11 cellular contexts compared by ENCODE assay signal in the genomic region with DNA sequence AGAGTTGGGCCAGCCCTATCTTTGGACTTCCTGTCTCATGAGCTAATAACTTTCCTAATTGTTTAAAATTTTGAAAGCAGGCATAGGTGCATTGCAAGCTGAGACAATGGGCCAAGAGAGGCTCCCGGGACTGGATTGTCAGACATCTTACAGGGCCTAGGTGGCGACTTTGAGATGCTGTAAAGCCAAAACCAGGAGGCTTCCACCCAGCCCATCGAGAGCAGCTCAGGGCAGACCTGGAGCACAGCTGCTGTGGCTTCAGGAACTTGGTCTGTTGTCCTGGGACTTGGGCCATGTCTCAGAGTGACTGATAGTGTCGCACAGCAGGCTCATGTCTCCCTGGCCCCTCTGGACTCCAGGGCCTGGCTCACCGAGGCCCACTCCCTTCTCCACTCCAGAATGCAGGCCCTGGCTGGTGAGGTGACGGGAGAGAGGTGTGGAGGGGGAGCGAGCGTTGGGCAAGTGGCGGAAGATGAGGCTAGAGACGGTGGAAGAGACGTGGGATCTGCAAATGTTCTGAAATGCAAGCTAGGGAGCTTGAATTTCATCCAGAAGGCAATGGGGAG. TPM values are rescaled to one million over a fixed set of nuclear protein-coding genes. Genes with fewer than 3 reads are reported as not detected.
DNase-seq lines count a peak whose midpoint lies in the region; ATAC-seq and TF ChIP-seq lines count a peak whose summit lies in the region.
"Had no signal": no experiment of that assay in that cellular context is flagged by ENCODE, and none has a peak within 500 bp of the region (broad histone marks: within the 10 kb centered on the region; RNA-seq: fewer than 3 reads in every experiment).

No MANE protein-coding gene starts in this region.

- no peak for TF ChIP-seq EP300 in ovary (IDR thresholded peaks at IDR 0.05)

- POLR2A ChIA-PET in HEK293T (lab: Yijun Ruan, JAX): no interaction called here

- H3K4me1 ChIP-seq in ovary (ENCODE audit: insufficient read depth): peaks cover 6% of the 10 kb centered on the region

- no peak for TF ChIP-seq POLR2A in ovary (IDR thresholded peaks at IDR 0.05)

- no peak overlapping the region for H3K4me3 ChIP-seq in ovary

- no peaks in the 10 kb centered on the region for H3K36me3 Mint-ChIP-seq in T-helper 2 cell treated with Interferon-gamma antibody and Interleukin-4, amounts not matched to agents 5 μg/mL and 100 μg/mL, for 36 hours (ENCODE audit: low read depth)
- no peaks in the 10 kb centered on the region for H3K36me3 Mint-ChIP-seq in activated T-helper 17 cell treated with anti-CD3 and anti-CD28 coated beads, Interleukin-2, amount 50 U/mL, for 72 hours (ENCODE audit: low read depth)

- H3K4me1 Mint-ChIP-seq in T-helper 2 cell treated with Interferon-gamma antibody and Interleukin-4, amounts not matched to agents 5 μg/mL and 100 μg/mL, for 36 hours (ENCODE audit: low read depth): peaks cover 21% of the 10 kb centered on the region
- H3K4me1 Mint-ChIP-seq in activated T-helper 17 cell treated with anti-CD3 and anti-CD28 coated beads, Interleukin-2, amount 50 U/mL, for 72 hours: peaks cover 11% of the 10 kb centered on the region

- no peak for TF ChIP-seq CTCF in ovary (IDR thresholded peaks at IDR 0.05)

- no peak for ATAC-seq in activated T-helper 17 cell treated with anti-CD3 and anti-CD28 coated beads, Interleukin-2, amount 50 U/mL, for 72 hours (replicated peaks)

- H3K27me3 Mint-ChIP-seq in T-helper 2 cell treated with Interferon-gamma antibody and Interleukin-4, amounts not matched to agents 5 μg/mL and 100 μg/mL, for 36 hours (ENCODE audit: low read depth): no peaks in the 10 kb centered on the region
- no peaks in the 10 kb centered on the region for H3K27me3 Mint-ChIP-seq in activated T-helper 17 cell treated with anti-CD3 and anti-CD28 coated beads, Interleukin-2, amount 50 U/mL, for 72 hours

- H3K9me3 Mint-ChIP-seq in T-helper 2 cell treated with Interferon-gamma antibody and Interleukin-4, amounts not matched to agents 5 μg/mL and 100 μg/mL, for 36 hours: no peaks in the 10 kb centered on the region
- H3K9me3 Mint-ChIP-seq in activated T-helper 17 cell treated with anti-CD3 and anti-CD28 coated beads, Interleukin-2, amount 50 U/mL, for 72 hours: no peaks in the 10 kb centered on the region

- H3K4me3 Mint-ChIP-seq in T-helper 2 cell treated with Interferon-gamma antibody and Interleukin-4, amounts not matched to agents 5 μg/mL and 100 μg/mL, for 36 hours: no peak overlapping the region
- H3K4me3 Mint-ChIP-seq in activated T-helper 17 cell treated with anti-CD3 and anti-CD28 coated beads, Interleukin-2, amount 50 U/mL, for 72 hours: no peak overlapping the region

- CTCF ChIA-PET in HEK293T (lab: Yijun Ruan, JAX): no interaction called here

- peak; percentile 3 for DNase-seq in NK-92 treated with Interleukin-12 subunit alpha and Interleukin-12 subunit beta, amount 100 ng/mL, for 24 hours (lab: John Stamatoyannopoulos, UW)
- DNase-seq in NK-92 (lab: John Stamatoyannopoulos, UW; ENCODE audit: unreplicated experiment): no peak
- DNase-seq in HEK293T (ENCODE audit: extremely low spot score): peak; percentile 42
- DNase-seq in T-helper 2 cell treated with Interferon-gamma antibody and Interleukin-4, amounts not matched to agents 5 μg/mL and 100 μg/mL, for 36 hours (ENCODE audit: low spot score): peak; percentile 4
- no peak for DNase-seq in ovary
- no peak for DNase-seq in RKO (ENCODE audit: low spot score)
- DNase-seq: activated naive CD4-positive, alpha-beta T cell treated with Interleukin-2 at 50 U/mL for 16 hours; stimulated activated CD8-positive, alpha-beta memory T cell treated with anti-CD3 and anti-CD28 coated beads, Interleukin-4, amount 100 ng/mL, for 48 hours had no signal

- no peaks in the 10 kb centered on the region for H3K36me3 ChIP-seq in ovary

- H3K9me3 ChIP-seq in ovary: no peaks in the 10 kb centered on the region

- WGBS in ovary, 3 donors: 59 to 76% (median 74%) methylated on average over 11 of the region's 11 CpGs

- peak overlapping the region; percentile 16 for H3K27ac ChIP-seq in layer of hippocampus (ENCODE audit: low read depth, low read length)
- H3K27ac ChIP-seq in ovary: peak overlapping the region in 1 of 2 donors; percentile 77
- H3K27ac ChIP-seq: VCaP had no signal

- H3K27me3 ChIP-seq in layer of hippocampus (ENCODE audit: control insufficient read depth, insufficient read depth, low read length): no peaks in the 10 kb centered on the region
- H3K27me3 ChIP-seq in ovary: no peaks in the 10 kb centered on the region

- H3K27ac Mint-ChIP-seq in T-helper 2 cell treated with Interferon-gamma antibody and Interleukin-4, amounts not matched to agents 5 μg/mL and 100 μg/mL, for 36 hours: no peak overlapping the region
- H3K27ac Mint-ChIP-seq in activated T-helper 17 cell treated with anti-CD3 and anti-CD28 coated beads, Interleukin-2, amount 50 U/mL, for 72 hours: no peak overlapping the region

- intact Hi-C loops in ovary (cut with DNase I): no loop called here

TF ChIP-seq in HEK293T, 16 proteins besides CTCF, POLR2A, EP300 and RAD21:
- TF ChIP-seq ARNT (IDR thresholded peaks at IDR 0.05) (no peak), BHLHE40 (IDR thresholded peaks at IDR 0.05; ENCODE audit: borderline replicate concordance) (no peak), HDGF (IDR thresholded peaks at IDR 0.05; ENCODE audit: borderline replicate concordance) (no peak), FOXK2 (IDR thresholded peaks at IDR 0.05) (no peak), CTBP1 (IDR thresholded peaks at IDR 0.05; ENCODE audit: borderline replicate concordance) (no peak), SP1 (IDR thresholded peaks at IDR 0.05) (no peak), LEF1 (IDR thresholded peaks at IDR 0.05; ENCODE audit: borderline replicate concordance) (no peak), L3MBTL2 (conservative IDR thresholded peaks at IDR 0.05) (no peak), FOXM1 (IDR thresholded peaks at IDR 0.05; ENCODE audit: borderline replicate concordance) (no peak), TARDBP (IDR thresholded peaks at IDR 0.05) (no peak), SUZ12 (IDR thresholded peaks at IDR 0.05) (no peak), ELF4 (IDR thresholded peaks at IDR 0.05) (no peak), ZNF384 (IDR thresholded peaks at IDR 0.05) (no peak), FOXA1 (IDR thresholded peaks at IDR 0.05) (no peak), NFRKB (IDR thresholded peaks at IDR 0.05) (no peak)
- TF ChIP-seq, protein P1, sequence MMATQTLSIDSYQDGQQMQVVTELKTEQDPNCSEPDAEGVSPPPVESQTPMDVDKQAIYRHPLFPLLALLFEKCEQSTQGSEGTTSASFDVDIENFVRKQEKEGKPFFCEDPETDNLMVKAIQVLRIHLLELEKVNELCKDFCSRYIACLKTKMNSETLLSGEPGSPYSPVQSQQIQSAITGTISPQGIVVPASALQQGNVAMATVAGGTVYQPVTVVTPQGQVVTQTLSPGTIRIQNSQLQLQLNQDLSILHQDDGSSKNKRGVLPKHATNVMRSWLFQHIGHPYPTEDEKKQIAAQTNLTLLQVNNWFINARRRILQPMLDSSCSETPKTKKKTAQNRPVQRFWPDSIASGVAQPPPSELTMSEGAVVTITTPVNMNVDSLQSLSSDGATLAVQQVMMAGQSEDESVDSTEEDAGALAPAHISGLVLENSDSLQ (IDR thresholded peaks at IDR 0.05): no peak

RNA-seq across cellular contexts. Expression of gene MTM1, which starts 24.1 kb away (rescaled TPM):
- total RNA-seq in ovary: 10 to 100 TPM; 13.4 to 28.3 (median 25.3) TPM
- 10 to 100 TPM in 1 of 2 donors, 1 to 10 TPM in 1; 8.8 to 13.5 TPM for polyA plus RNA-seq in ovary
- total RNA-seq in activated T-helper 17 cell treated with anti-CD3 and anti-CD28 coated beads, Interleukin-2, amount 50 U/mL, for 72 hours: 10 to 100 TPM; 17.1 to 21.4 TPM

Comparison
In these comparisons a context has a peak if more than half of its experiments do, and no peak if none do; other contexts are left out.
1. DNase-seq: peak in NK-92 treated with Interleukin-12 subunit alpha and Interleukin-12 subunit beta, amount 100 ng/mL, for 24 hours (single experiment), HEK293T (single experiment) and T-helper 2 cell treated with Interferon-gamma antibody and Interleukin-4, amounts not matched to agents 5 μg/mL and 100 μg/mL, for 36 hours (single experiment); none in NK-92 (single experiment), ovary (0 of 5) and RKO (single experiment).